ENCODE assay signal across 24 cellular contexts in the genomic region with DNA sequence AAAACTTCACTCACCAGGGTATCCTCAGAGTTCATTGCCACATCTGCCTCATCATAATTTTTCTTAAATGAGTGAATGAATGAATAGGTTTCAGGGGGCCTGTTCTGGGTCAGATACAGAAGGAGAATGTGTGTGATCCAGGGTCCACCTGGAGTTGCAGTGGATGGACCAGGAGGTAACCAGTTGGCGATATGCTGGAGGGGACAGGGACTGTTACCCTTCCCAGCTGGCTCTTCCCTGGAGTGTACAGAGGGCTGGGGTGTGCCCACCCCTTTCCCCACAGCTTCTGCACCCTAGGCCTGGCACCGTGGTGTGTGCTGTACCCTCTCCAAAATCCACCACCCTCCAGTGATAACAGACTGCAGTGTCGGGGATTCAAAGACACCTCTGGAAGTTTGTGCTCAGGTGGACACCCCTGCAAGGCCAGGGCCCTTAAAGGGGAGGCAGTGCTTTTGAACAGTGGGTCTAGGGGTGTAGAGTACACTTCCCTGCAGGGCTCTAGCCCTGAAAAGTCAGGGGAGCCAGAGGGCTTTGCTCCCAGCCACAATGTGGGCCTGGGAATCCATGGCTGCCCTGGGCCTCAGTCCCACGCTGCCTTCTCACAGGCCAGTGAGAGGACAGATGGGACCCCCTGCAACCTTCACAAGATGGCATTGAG.
DNase-seq lines count a peak whose midpoint lies in the region; ATAC-seq, FAIRE-seq and TF ChIP-seq lines count a peak whose summit lies in the region.
"Had no signal": no experiment of that assay in that cellular context is flagged by ENCODE, and none has a peak within 500 bp of the region (broad histone marks: within the 10 kb centered on the region; RNA-seq: fewer than 3 reads in every experiment).

No MANE protein-coding gene starts in this region.

- no peak for FAIRE-seq in urothelium cell line (lab: Jason Lieb, UNC)
- FAIRE-seq: G401.6, RCC 7860 had no signal

- intact Hi-C loops in posterior vena cava (cut with DNase I) (no loop called here), psoas muscle (cut with DNase I) (no loop called here)

- no peaks in the 10 kb centered on the region for H3K4me1 Mint-ChIP-seq in stimulated activated naive CD8-positive, alpha-beta T cell treated with anti-CD3 and anti-CD28 coated beads, Interleukin-15, amount 100 ng/mL, for 72 hours
- H3K4me1 Mint-ChIP-seq in endothelial cell (ENCODE audit: unreplicated experiment) (peaks cover 2% of the 10 kb centered on the region), nephron progenitor cell (peaks cover 68% of the 10 kb centered on the region)
- H3K4me1 Mint-ChIP-seq: activated T-helper 17 cell treated with anti-CD3 and anti-CD28 coated beads, Interleukin-2, amount 50 U/mL, for 72 hours had no signal

- no peak overlapping the region for H3K27ac ChIP-seq in psoas muscle
- H3K27ac ChIP-seq: breast epithelium, foreskin keratinocyte had no signal

- no peaks in the 10 kb centered on the region for H3K36me3 ChIP-seq in psoas muscle (ENCODE audit: insufficient read depth in 1 of 2, low read depth in 1 of 2)
- H3K36me3 ChIP-seq: breast epithelium had no signal

- DNase-seq in stimulated activated naive CD8-positive, alpha-beta T cell treated with anti-CD3 and anti-CD28 coated beads, Interleukin-15, amount 100 ng/mL, for 72 hours, result peak in 1 of 2 donors; percentile 2
- no peak for DNase-seq in stimulated activated naive CD8-positive, alpha-beta T cell treated with anti-CD3 and anti-CD28 coated beads, Interleukin-15, Interleukin-2, amounts not matched to agents 100 U/mL and 50 U/mL, for 24 hours
- no peak for DNase-seq in endothelial cell (ENCODE audit: low spot score)
- DNase-seq in posterior vena cava (ENCODE audit: low spot score), result peak; percentile 34
- DNase-seq in urothelium cell line (ENCODE audit: low spot score), result no peak
- no peak for DNase-seq in nephron progenitor cell
- DNase-seq in psoas muscle, result no peak
- DNase-seq: CD4-positive, alpha-beta T cell; dermis blood vessel endothelial cell; hypothalamus; IMR-90; kidney glomerular epithelial cell; NCI-H1436; NCI-H524 had no signal

- 89 to 96% (median 95%) methylated on average over 4 of the region's 4 CpGs for WGBS in psoas muscle, 3 donors

- no peaks in the 10 kb centered on the region for H3K36me3 Mint-ChIP-seq in endothelial cell (ENCODE audit: low read depth, unreplicated experiment)
- H3K36me3 Mint-ChIP-seq in nephron progenitor cell (ENCODE audit: low read depth), result no peaks in the 10 kb centered on the region
- H3K36me3 Mint-ChIP-seq: mesothelial cell of epicardium had no signal

- no peak overlapping the region for H3K4me3 ChIP-seq in psoas muscle
- H3K4me3 ChIP-seq: breast epithelium had no signal

- peaks cover 5% of the 10 kb centered on the region for H3K4me1 ChIP-seq in psoas muscle

- no peaks in the 10 kb centered on the region for H3K9me3 Mint-ChIP-seq in stimulated activated naive CD8-positive, alpha-beta T cell treated with anti-CD3 and anti-CD28 coated beads, Interleukin-15, amount 100 ng/mL, for 72 hours
- H3K9me3 Mint-ChIP-seq in endothelial cell (ENCODE audit: unreplicated experiment) (no peaks in the 10 kb centered on the region), nephron progenitor cell (no peaks in the 10 kb centered on the region)
- H3K9me3 Mint-ChIP-seq: activated T-helper 17 cell treated with anti-CD3 and anti-CD28 coated beads, Interleukin-2, amount 50 U/mL, for 72 hours; CD4-positive, alpha-beta T cell; mesothelial cell of epicardium; neural crest cell had no signal

- peak; percentile 24 for ATAC-seq in stimulated activated naive CD8-positive, alpha-beta T cell treated with anti-CD3 and anti-CD28 coated beads, Interleukin-15, amount 100 ng/mL, for 72 hours
- ATAC-seq in stimulated activated naive CD8-positive, alpha-beta T cell treated with anti-CD3 and anti-CD28 coated beads, Interleukin-15, Interleukin-2, amounts not matched to agents 100 U/mL and 50 U/mL, for 24 hours, result no peak
- ATAC-seq in HG02938 (IDR thresholded peaks at IDR 0.05; ENCODE audit: unreplicated experiment) (no peak), psoas muscle (no peak)
- ATAC-seq: activated CD4-positive, CD25-positive, alpha-beta regulatory T cell treated with anti-CD3 and anti-CD28 coated beads, Interleukin-2, amount 50 U/mL, for 24 hours; activated T-helper 17 cell treated with anti-CD3 and anti-CD28 coated beads, Interleukin-2, amount 50 U/mL, for 72 hours had no signal

- H3K9me3 ChIP-seq in psoas muscle, result no peaks in the 10 kb centered on the region
- H3K9me3 ChIP-seq: breast epithelium, SK-N-SH had no signal

- TF ChIP-seq CTCF in endothelial cell (IDR thresholded peaks at IDR 0.05; ENCODE audit: unreplicated experiment) (no peak), nephron progenitor cell (IDR thresholded peaks at IDR 0.05) (no peak), psoas muscle (IDR thresholded peaks at IDR 0.05) (no peak)

- H3K27ac Mint-ChIP-seq in stimulated activated naive CD8-positive, alpha-beta T cell treated with anti-CD3 and anti-CD28 coated beads, Interleukin-15, amount 100 ng/mL, for 72 hours, result no peak overlapping the region
- H3K27ac Mint-ChIP-seq in endothelial cell (ENCODE audit: unreplicated experiment) (peak overlapping the region; percentile 30), nephron progenitor cell (no peak overlapping the region)
- H3K27ac Mint-ChIP-seq: activated T-helper 17 cell treated with anti-CD3 and anti-CD28 coated beads, Interleukin-2, amount 50 U/mL, for 72 hours; CD4-positive, alpha-beta T cell; mesothelial cell of epicardium had no signal

- no peaks in the 10 kb centered on the region for H3K27me3 Mint-ChIP-seq in stimulated activated naive CD8-positive, alpha-beta T cell treated with anti-CD3 and anti-CD28 coated beads, Interleukin-15, amount 100 ng/mL, for 72 hours
- peaks cover 9% of the 10 kb centered on the region for H3K27me3 Mint-ChIP-seq in endothelial cell (ENCODE audit: unreplicated experiment)
- H3K27me3 Mint-ChIP-seq in nephron progenitor cell (ENCODE audit: low read depth, poor library complexity), result peaks cover 77% of the 10 kb centered on the region
- H3K27me3 Mint-ChIP-seq: activated T-helper 17 cell treated with anti-CD3 and anti-CD28 coated beads, Interleukin-2, amount 50 U/mL, for 72 hours; CD4-positive, alpha-beta T cell had no signal

- H3K4me3 Mint-ChIP-seq in stimulated activated naive CD8-positive, alpha-beta T cell treated with anti-CD3 and anti-CD28 coated beads, Interleukin-15, amount 100 ng/mL, for 72 hours, result no peak overlapping the region
- no peak overlapping the region for H3K4me3 Mint-ChIP-seq in endothelial cell (ENCODE audit: unreplicated experiment)
- H3K4me3 Mint-ChIP-seq in nephron progenitor cell, result no peak overlapping the region
- H3K4me3 Mint-ChIP-seq: activated T-helper 17 cell treated with anti-CD3 and anti-CD28 coated beads, Interleukin-2, amount 50 U/mL, for 72 hours; CD4-positive, alpha-beta T cell; mesothelial cell of epicardium; neural crest cell had no signal

- no peaks in the 10 kb centered on the region for H3K27me3 ChIP-seq in psoas muscle (ENCODE audit: insufficient read depth in 3 of 3, low read length in 2 of 3)
- H3K27me3 ChIP-seq: breast epithelium had no signal
